1 cellular context compared by ENCODE assay signal in genomic region chr15:93331545-93332117, GRCh38.
TF ChIP-seq lines count a peak whose summit lies in the region.

No MANE protein-coding gene starts in this region.

TF ChIP-seq in H1, 55 proteins besides CTCF, POLR2A, EP300 and RAD21 (continued from another document):
- peak; percentile 18 for TF ChIP-seq CHD7 (IDR thresholded peaks at IDR 0.05; ENCODE audit: insufficient replicate concordance, low read length)
- TF ChIP-seq CREB1 (IDR thresholded peaks at IDR 0.05), result no peak
- peak; percentile 72; the same call in 1 of the 2 replicates for TF ChIP-seq SRF (IDR thresholded peaks at IDR 0.05; ENCODE audit: low read depth, low read length)
- no peak; the same call in 1 of the 2 replicates for TF ChIP-seq TBP (IDR thresholded peaks at IDR 0.05; ENCODE audit: low read depth, low read length)
- TF ChIP-seq POU5F1 (IDR thresholded peaks at IDR 0.05; ENCODE audit: low read depth, low read length), result 0 out of 2 replicates have a peak, but pooled peaks have one; percentile 5
- peak; percentile 83 for TF ChIP-seq ASH2L (IDR thresholded peaks at IDR 0.05; ENCODE audit: low read length)
- no peak for TF ChIP-seq MAX (IDR thresholded peaks at IDR 0.05)
- peak; percentile 78; the same call in 1 of the 2 replicates for TF ChIP-seq ATF2 (IDR thresholded peaks at IDR 0.05; ENCODE audit: low read length)
- TF ChIP-seq SP1 (IDR thresholded peaks at IDR 0.05; ENCODE audit: low read depth, low read length), result 0 out of 2 replicates have a peak, but pooled peaks have one; percentile 44
- no peak for TF ChIP-seq JUND (IDR thresholded peaks at IDR 0.05; ENCODE audit: low read length)
- TF ChIP-seq YY1 (IDR thresholded peaks at IDR 0.05; ENCODE audit: low read depth, low read length), result 0 out of 2 replicates have a peak, but pooled peaks have one; percentile 52
- TF ChIP-seq GTF2F1 (IDR thresholded peaks at IDR 0.05; ENCODE audit: borderline replicate concordance, low read depth, low read length), result no peak
- TF ChIP-seq CTBP2 (IDR thresholded peaks at IDR 0.05; ENCODE audit: borderline replicate concordance, insufficient read depth, insufficient read length, low read length), result peak; percentile 91
- 0 out of 2 replicates have a peak, but pooled peaks have one; percentile 45 for TF ChIP-seq TCF12 (IDR thresholded peaks at IDR 0.05; ENCODE audit: low read depth, low read length)
- 0 out of 2 replicates have a peak, but pooled peaks have one; percentile 33 for TF ChIP-seq KDM1A (IDR thresholded peaks at IDR 0.05; ENCODE audit: borderline replicate concordance, low read length)
- no peak for TF ChIP-seq EZH2 (IDR thresholded peaks at IDR 0.05; ENCODE audit: low read depth, low read length, severe bottlenecking)
- no peak for TF ChIP-seq SAP30 (IDR thresholded peaks at IDR 0.05; ENCODE audit: insufficient read depth, insufficient replicate concordance, low read length)
- TF ChIP-seq EGR1 (IDR thresholded peaks at IDR 0.05; ENCODE audit: borderline replicate concordance, low read depth, low read length), result peak; percentile 72
- TF ChIP-seq NANOG (IDR thresholded peaks at IDR 0.05; ENCODE audit: insufficient read depth, low read depth, low read length, poor library complexity, severe bottlenecking), result peak; percentile 59
- TF ChIP-seq RBBP5 (IDR thresholded peaks at IDR 0.05; ENCODE audit: borderline replicate concordance, low read depth, low read length), result no peak; the same call in 1 of the 2 replicates
- no peak for TF ChIP-seq ATF3 (IDR thresholded peaks at IDR 0.05; ENCODE audit: insufficient read depth, low read depth, low read length)
- TF ChIP-seq TEAD4 (IDR thresholded peaks at IDR 0.05; ENCODE audit: low read depth, low read length), result no peak
- peak; percentile 33 for TF ChIP-seq KDM4A (IDR thresholded peaks at IDR 0.05; ENCODE audit: low read depth, low read length, severe bottlenecking)
- TF ChIP-seq SP4 (IDR thresholded peaks at IDR 0.05; ENCODE audit: low read length), result 0 out of 2 replicates have a peak, but pooled peaks have one; percentile 26
